28 cellular contexts compared by ENCODE assay signal in the genomic region with DNA sequence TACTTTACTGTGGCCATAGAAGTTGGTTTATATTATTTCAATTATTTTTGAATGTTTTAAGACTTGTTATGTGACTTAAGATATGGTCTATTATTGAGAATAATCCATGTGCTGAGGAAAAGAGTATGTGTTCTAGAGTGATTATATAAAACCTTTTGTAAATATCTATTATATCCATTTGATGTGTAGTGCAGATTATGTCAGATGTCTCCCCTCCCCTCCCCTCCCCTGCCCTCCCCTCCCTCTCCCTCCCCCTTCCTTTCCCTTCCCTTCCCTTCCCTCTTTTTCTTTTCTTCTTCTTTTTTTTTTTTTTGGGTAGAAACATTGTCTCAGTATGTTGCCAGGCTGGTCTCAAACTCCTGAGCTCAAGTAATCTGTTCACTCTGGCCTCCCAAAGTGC. TPM values are rescaled to one million over a fixed set of nuclear protein-coding genes. Genes with fewer than 3 reads are reported as not detected.
"Had no signal": no experiment of that assay in that cellular context is flagged by ENCODE, and none has a peak within 500 bp of the region (broad histone marks: within the 10 kb centered on the region; RNA-seq: fewer than 3 reads in every experiment).

No MANE protein-coding gene starts in this region.

- DNase-seq: stimulated activated CD4-positive, alpha-beta T cell treated with anti-CD3 and anti-CD28 coated beads, Interleukin-2, amount 100 ng/mL, for 48 hours; stimulated activated CD4-positive, alpha-beta T cell treated with anti-CD3 and anti-CD28 coated beads, Interleukin-4, amount 100 ng/mL, for 1 hour; stimulated activated CD4-positive, alpha-beta T cell treated with anti-CD3 and anti-CD28 coated beads, Interleukin-4, amount 100 ng/mL, for 24 hours; stimulated activated CD4-positive, alpha-beta T cell treated with anti-CD3 and anti-CD28 coated beads, Interleukin-4, amount 100 ng/mL, for 4 hours; stimulated activated CD8-positive, alpha-beta memory T cell treated with anti-CD3 and anti-CD28 coated beads, Interleukin-4, amount 100 ng/mL, for 48 hours; stimulated activated naive B cell treated with anti-CD40 and anti-IgM and Interleukin-4, amounts not matched to agents 10 μg/mL and 1 μg/mL and 100 μg/mL, for 72 hours; stimulated activated naive CD4-positive, alpha-beta T cell; stimulated activated naive CD4-positive, alpha-beta T cell treated with Interleukin-2 at 50 U/mL for 16 hours; stimulated activated naive CD8-positive, alpha-beta T cell treated with anti-CD3 and anti-CD28 coated beads, Interleukin-15, amount 100 ng/mL, for 72 hours; stimulated activated naive CD8-positive, alpha-beta T cell treated with anti-CD3 and anti-CD28 coated beads, Interleukin-15, Interleukin-2, amounts not matched to agents 100 U/mL and 50 U/mL, for 24 hours; stomach; substantia nigra; testis; thyroid gland; tibial artery; transverse colon; trophoblast cell; upper lobe of left lung; upper lobe of right lung; uterus had no signal

- H3K4me3 ChIP-seq: stomach, suprapubic skin, testis, thoracic aorta, thyroid gland, tibial artery, tibial nerve, transverse colon, upper lobe of left lung, upper lobe of right lung, uterus, vagina had no signal

- FAIRE-seq: urothelium cell line had no signal

- H3K4me1 ChIP-seq: stomach, suprapubic skin, testis, thyroid gland, tibial artery, tibial nerve, transverse colon, upper lobe of left lung, upper lobe of right lung, uterus, vagina had no signal

- ATAC-seq: stimulated activated effector memory CD8-positive, alpha-beta T cell treated with anti-CD3 and anti-CD28 coated beads, Interleukin-12 subunit alpha, Interleukin-12 subunit beta, amount 100 ng/mL, for 72 hours; stimulated activated memory B cell treated with anti-CD40 and anti-IgM and Interleukin-4, amounts not matched to agents 10 μg/mL and 1 μg/mL and 100 μg/mL, for 72 hours; stimulated activated naive B cell treated with anti-CD40 and anti-IgM and Interleukin-4, amounts not matched to agents 10 μg/mL and 1 μg/mL and 100 μg/mL, for 72 hours; stimulated activated naive CD8-positive, alpha-beta T cell treated with anti-CD3 and anti-CD28 coated beads, Interleukin-15, amount 100 ng/mL, for 72 hours; stimulated activated naive CD8-positive, alpha-beta T cell treated with anti-CD3 and anti-CD28 coated beads, Interleukin-15, Interleukin-2, amounts not matched to agents 100 U/mL and 50 U/mL, for 24 hours; upper lobe of right lung had no signal

- H3K27me3 ChIP-seq: stomach, suprapubic skin, testis, thyroid gland, tibial artery, tibial nerve, transverse colon, upper lobe of left lung, upper lobe of right lung, uterus, vagina had no signal

- H3K36me3 ChIP-seq: stomach, suprapubic skin, thoracic aorta, thyroid gland, tibial artery, tibial nerve, transverse colon, upper lobe of left lung, upper lobe of right lung, uterus, vagina had no signal

- H3K27ac ChIP-seq: stomach, suprapubic skin, testis, thoracic aorta, thyroid gland, tibial artery, tibial nerve, transverse colon, upper lobe of left lung, upper lobe of right lung, uterus, vagina had no signal

- H3K9me3 ChIP-seq: stomach, testis, thoracic aorta, thyroid gland, tibial artery, tibial nerve, transverse colon, upper lobe of left lung, upper lobe of right lung, uterus, vagina had no signal

RNA-seq across cellular contexts. Expression of gene CYP2C8, which starts 8.3 kb away (rescaled TPM):
- total RNA-seq: subcutaneous adipose tissue, thoracic aorta, vagina had no signal
